ENCODE assay signal across 11 cellular contexts in genomic region chr10:69936091-69936490, GRCh38.
DNase-seq lines count a peak whose midpoint lies in the region; ATAC-seq and TF ChIP-seq lines count a peak whose summit lies in the region.
"Had no signal": no experiment of that assay in that cellular context is flagged by ENCODE, and none has a peak within 500 bp of the region (broad histone marks: within the 10 kb centered on the region; RNA-seq: fewer than 3 reads in every experiment).

No MANE protein-coding gene starts in this region.

- peak overlapping the region; percentile 97 for H3K27ac ChIP-seq in SK-N-MC

- H3K9me3 ChIP-seq in SK-N-MC (ENCODE audit: low read depth, low read length), result no peaks in the 10 kb centered on the region

- TF ChIP-seq CTCF in GM20000 (IDR thresholded peaks at IDR 0.05; ENCODE audit: extremely low read depth, missing control alignments), result peak; percentile 22

- 0 out of 2 replicates have a peak overlapping the region, but pooled peaks have one; percentile 18 for H3K4me3 ChIP-seq in SK-N-MC

- intact Hi-C loops in head of caudate nucleus (cut with DNase I), result no loop called here

- H3K9ac ChIP-seq in SK-N-MC (ENCODE audit: insufficient read length), result no peak overlapping the region

- peaks cover 26% of the 10 kb centered on the region for H3K36me3 ChIP-seq in SK-N-MC (ENCODE audit: insufficient read depth, low read length)

- no peak for ATAC-seq in HG03139 (IDR thresholded peaks at IDR 0.05; ENCODE audit: unreplicated experiment)
- no peak for ATAC-seq in esophagus mucosa
- ATAC-seq: left cardiac atrium had no signal

- DNase-seq in CD1c-positive myeloid dendritic cell (ENCODE audit: extremely low spot score), result peak; percentile 20
- peak; percentile 54 for DNase-seq in GM20000 (ENCODE audit: low spot score)
- peak; percentile 90 for DNase-seq in SK-N-MC (ENCODE audit: low read depth, low spot score)
- peak in 23 of 42 donors; percentile 8 to 67 (median 27) for DNase-seq in head of caudate nucleus
- DNase-seq in KG1 (lab: John Stamatoyannopoulos, UW), result no peak
- no peak for DNase-seq in COLO829 (ENCODE audit: low spot score)
- DNase-seq: activated gamma-delta T cell, left cardiac atrium, NCI-H1694 had no signal

Comparison
In these comparisons a context has a peak if more than half of its experiments do, and no peak if none do; other contexts are left out.
1. DNase-seq: peak in CD1c-positive myeloid dendritic cell (single experiment), GM20000 (single experiment), SK-N-MC (single experiment) and head of caudate nucleus (23 of 42); none in KG1 (single experiment) and COLO829 (single experiment).